37 cellular contexts compared by ENCODE assay signal in genomic region chr6:31708224-31708623, GRCh38. TPM values are rescaled to one million over a fixed set of nuclear protein-coding genes. Genes with fewer than 3 reads are reported as not detected.
"Had no signal": no experiment of that assay in that cellular context is flagged by ENCODE, and none has a peak within 500 bp of the region (broad histone marks: within the 10 kb centered on the region; RNA-seq: fewer than 3 reads in every experiment).

No MANE protein-coding gene starts in this region.

- ATAC-seq: activated CD8-positive, alpha-beta T cell treated with anti-CD3 and anti-CD28 coated beads for 36 hours; activated naive CD4-positive, alpha-beta T cell treated with anti-CD3 and anti-CD28 coated beads, Interleukin-2, amount 50 U/mL, for 72 hours; activated T-cell treated with anti-CD3 and anti-CD28 coated beads, Interleukin-2, amount 50 U/mL, for 4 hours; activated T-cell treated with anti-CD3 and anti-CD28 coated beads, Interleukin-2, amount 50 U/mL, for 72 hours; activated T-helper 17 cell treated with anti-CD3 and anti-CD28 coated beads, Interleukin-2, amount 50 U/mL, for 72 hours; body of pancreas had no signal

- H3K4me3 ChIP-seq: adrenal gland, body of pancreas, breast epithelium had no signal

- H3K36me3 ChIP-seq: adrenal gland, brain microvascular endothelial cell, breast epithelium had no signal

- DNase-seq: activated B cell treated with CpG ODN at 0.5 μM for 24 hours; activated CD4-positive, alpha-beta memory T cell treated with anti-CD3 and anti-CD28 coated beads for 36 hours; activated CD4-positive, alpha-beta T cell treated with anti-CD3 and anti-CD28 coated beads for 4 hours; activated CD4-positive, alpha-beta T cell treated with anti-CD3 and anti-CD28 coated beads, Interleukin-2, amount 10 ng/mL, durations not matched to agents 24 days and 14 days; activated CD4-positive, alpha-beta T cell treated with anti-CD3 and anti-CD28 coated beads, Interleukin-2, amount 50 U/mL, for 1 hour; activated CD4-positive, alpha-beta T cell treated with anti-CD3 and anti-CD28 coated beads, Interleukin-2, amount 50 U/mL, for 4 hours; activated CD4-positive, CD25-positive, alpha-beta regulatory T cell treated with anti-CD3 and anti-CD28 coated beads, Interleukin-2, amount 50 U/mL, for 72 hours; activated CD8-positive, alpha-beta memory T cell treated with anti-CD3 and anti-CD28 coated beads, Interleukin-2, amount 50 U/mL, for 4 hours; activated CD8-positive, alpha-beta T cell treated with anti-CD3 and anti-CD28 coated beads for 36 hours; activated effector memory CD4-positive, alpha-beta T cell treated with anti-CD3 and anti-CD28 coated beads, Interleukin-2, amount 50 U/mL, for 16 hours; activated gamma-delta T cell treated with Interleukin-2 at 50 U/mL for 16 hours; activated naive CD4-positive, alpha-beta T cell; activated naive CD4-positive, alpha-beta T cell treated with anti-CD3 and anti-CD28 coated beads for 36 hours; activated naive CD4-positive, alpha-beta T cell treated with anti-CD3 and anti-CD28 coated beads, Interleukin-2, amount 50 U/mL, for 16 hours; activated naive CD8-positive, alpha-beta T cell treated with anti-CD3 and anti-CD28 coated beads for 36 hours; activated T-cell treated with anti-CD3 and anti-CD28 coated beads for 4 hours; activated T-cell treated with anti-CD3 and anti-CD28 coated beads, Interleukin-2, amount 50 U/mL, for 1 hour; activated T-cell treated with anti-CD3 and anti-CD28 coated beads, Interleukin-2, amount 50 U/mL, for 4 hours; activated T-cell treated with anti-CD3 and anti-CD28 coated beads, Interleukin-2, amount 50 U/mL, for 72 hours; adrenal gland; amniotic stem cell; aorta; body of pancreas; brain microvascular endothelial cell; central memory CD4-positive, alpha-beta T cell; T-helper 2 cell; T-helper 9 cell had no signal

- H3K27me3 ChIP-seq: adrenal gland, body of pancreas, brain microvascular endothelial cell, breast epithelium had no signal

- H3K27ac ChIP-seq: adrenal gland, body of pancreas, brain microvascular endothelial cell, breast epithelium, VCaP had no signal

- H3K9me3 ChIP-seq: adrenal gland, body of pancreas, breast epithelium had no signal

- FAIRE-seq: astrocyte, TTC549 had no signal

RNA-seq across cellular contexts. Expression of gene LY6G6F, which starts 1.6 kb away (rescaled TPM):
- total RNA-seq: activated B cell treated with CpG ODN at 0.5 μM for 24 hours; activated CD4-positive, alpha-beta memory T cell treated with anti-CD3 and anti-CD28 coated beads for 36 hours; activated CD4-positive, alpha-beta T cell treated with anti-CD3 and anti-CD28 coated beads, Interleukin-2, amount 10 ng/mL, durations not matched to agents 24 days and 14 days; activated CD8-positive, alpha-beta memory T cell treated with anti-CD3 and anti-CD28 coated beads for 36 hours; activated CD8-positive, alpha-beta T cell treated with anti-CD3 and anti-CD28 coated beads for 36 hours; activated naive CD4-positive, alpha-beta T cell treated with anti-CD3 and anti-CD28 coated beads for 36 hours; activated naive CD4-positive, alpha-beta T cell treated with anti-CD3 and anti-CD28 coated beads, Interleukin-2, amount 50 U/mL, for 72 hours; activated naive CD8-positive, alpha-beta T cell treated with anti-CD3 and anti-CD28 coated beads for 36 hours; activated T-cell treated with anti-CD3 and anti-CD28 coated beads, Interleukin-2, amount 50 U/mL, for 4 hours; activated T-cell treated with anti-CD3 and anti-CD28 coated beads, Interleukin-2, amount 50 U/mL, for 72 hours; activated T-helper 1 cell treated with anti-CD3 and anti-CD28 coated beads, Interleukin-12 subunit alpha, Interleukin-12 subunit beta, Interleukin-2, Interleukin-4 antibody, amounts not matched to agents 30 ng/mL and 10 ng/mL and 1 ng/mL, durations not matched to agents 14 hours and 24 hours and 36 hours; activated T-helper 17 cell treated with anti-CD3 and anti-CD28 coated beads, Interleukin-2, amount 50 U/mL, for 72 hours; adrenal gland; aorta; astrocyte; body of pancreas; breast epithelium; cardiac septum had no signal
- polyA plus RNA-seq: adrenal gland, aorta had no signal

RNA-seq across cellular contexts. Expression of gene LY6G6D, which starts 6.9 kb away (rescaled TPM):
- total RNA-seq: activated B cell treated with CpG ODN at 0.5 μM for 24 hours; activated CD4-positive, alpha-beta memory T cell treated with anti-CD3 and anti-CD28 coated beads for 36 hours; activated CD4-positive, alpha-beta T cell treated with anti-CD3 and anti-CD28 coated beads, Interleukin-2, amount 10 ng/mL, durations not matched to agents 24 days and 14 days; activated CD8-positive, alpha-beta memory T cell treated with anti-CD3 and anti-CD28 coated beads for 36 hours; activated CD8-positive, alpha-beta T cell treated with anti-CD3 and anti-CD28 coated beads for 36 hours; activated naive CD4-positive, alpha-beta T cell treated with anti-CD3 and anti-CD28 coated beads for 36 hours; activated naive CD4-positive, alpha-beta T cell treated with anti-CD3 and anti-CD28 coated beads, Interleukin-2, amount 50 U/mL, for 72 hours; activated naive CD8-positive, alpha-beta T cell treated with anti-CD3 and anti-CD28 coated beads for 36 hours; activated T-cell treated with anti-CD3 and anti-CD28 coated beads, Interleukin-2, amount 50 U/mL, for 4 hours; activated T-cell treated with anti-CD3 and anti-CD28 coated beads, Interleukin-2, amount 50 U/mL, for 72 hours; activated T-helper 1 cell treated with anti-CD3 and anti-CD28 coated beads, Interleukin-12 subunit alpha, Interleukin-12 subunit beta, Interleukin-2, Interleukin-4 antibody, amounts not matched to agents 30 ng/mL and 10 ng/mL and 1 ng/mL, durations not matched to agents 14 hours and 24 hours and 36 hours; activated T-helper 17 cell treated with anti-CD3 and anti-CD28 coated beads, Interleukin-2, amount 50 U/mL, for 72 hours; adrenal gland; aorta; astrocyte; body of pancreas; breast epithelium; cardiac septum; cerebellum had no signal
- polyA plus RNA-seq: adrenal gland, aorta had no signal

RNA-seq across cellular contexts. Expression of gene LY6G6C, which starts 13.3 kb away (rescaled TPM):
- total RNA-seq: activated B cell treated with CpG ODN at 0.5 μM for 24 hours; activated CD4-positive, alpha-beta memory T cell treated with anti-CD3 and anti-CD28 coated beads for 36 hours; activated CD4-positive, alpha-beta T cell treated with anti-CD3 and anti-CD28 coated beads, Interleukin-2, amount 10 ng/mL, durations not matched to agents 24 days and 14 days; activated CD8-positive, alpha-beta memory T cell treated with anti-CD3 and anti-CD28 coated beads for 36 hours; activated CD8-positive, alpha-beta T cell treated with anti-CD3 and anti-CD28 coated beads for 36 hours; activated naive CD4-positive, alpha-beta T cell treated with anti-CD3 and anti-CD28 coated beads for 36 hours; activated naive CD4-positive, alpha-beta T cell treated with anti-CD3 and anti-CD28 coated beads, Interleukin-2, amount 50 U/mL, for 72 hours; activated naive CD8-positive, alpha-beta T cell treated with anti-CD3 and anti-CD28 coated beads for 36 hours; activated T-cell treated with anti-CD3 and anti-CD28 coated beads, Interleukin-2, amount 50 U/mL, for 4 hours; activated T-helper 1 cell treated with anti-CD3 and anti-CD28 coated beads, Interleukin-12 subunit alpha, Interleukin-12 subunit beta, Interleukin-2, Interleukin-4 antibody, amounts not matched to agents 30 ng/mL and 10 ng/mL and 1 ng/mL, durations not matched to agents 14 hours and 24 hours and 36 hours; adrenal gland; aorta; body of pancreas; breast epithelium; cardiac septum; cerebellum had no signal
- polyA plus RNA-seq: adrenal gland, aorta had no signal

RNA-seq across cellular contexts. Expression of gene MPIG6B, which starts 14.9 kb away (rescaled TPM):
- total RNA-seq: activated B cell treated with CpG ODN at 0.5 μM for 24 hours; activated CD4-positive, alpha-beta memory T cell treated with anti-CD3 and anti-CD28 coated beads for 36 hours; activated CD4-positive, alpha-beta T cell treated with anti-CD3 and anti-CD28 coated beads, Interleukin-2, amount 10 ng/mL, durations not matched to agents 24 days and 14 days; activated naive CD4-positive, alpha-beta T cell treated with anti-CD3 and anti-CD28 coated beads, Interleukin-2, amount 50 U/mL, for 72 hours; activated T-helper 1 cell treated with anti-CD3 and anti-CD28 coated beads, Interleukin-12 subunit alpha, Interleukin-12 subunit beta, Interleukin-2, Interleukin-4 antibody, amounts not matched to agents 30 ng/mL and 10 ng/mL and 1 ng/mL, durations not matched to agents 14 hours and 24 hours and 36 hours; activated T-helper 17 cell treated with anti-CD3 and anti-CD28 coated beads, Interleukin-2, amount 50 U/mL, for 72 hours; astrocyte; body of pancreas; cerebellum had no signal
- polyA plus RNA-seq: aorta had no signal
